ENCODE assay signal across 1 cellular context in genomic region chr6:167396659-167397490, GRCh38.
TF ChIP-seq lines count a peak whose summit lies in the region.

No MANE protein-coding gene starts in this region.

TF ChIP-seq in HepG2, 621 proteins besides CTCF, POLR2A, EP300 and RAD21 (continued from another document and continues in another):
- TF ChIP-seq, protein P1, sequence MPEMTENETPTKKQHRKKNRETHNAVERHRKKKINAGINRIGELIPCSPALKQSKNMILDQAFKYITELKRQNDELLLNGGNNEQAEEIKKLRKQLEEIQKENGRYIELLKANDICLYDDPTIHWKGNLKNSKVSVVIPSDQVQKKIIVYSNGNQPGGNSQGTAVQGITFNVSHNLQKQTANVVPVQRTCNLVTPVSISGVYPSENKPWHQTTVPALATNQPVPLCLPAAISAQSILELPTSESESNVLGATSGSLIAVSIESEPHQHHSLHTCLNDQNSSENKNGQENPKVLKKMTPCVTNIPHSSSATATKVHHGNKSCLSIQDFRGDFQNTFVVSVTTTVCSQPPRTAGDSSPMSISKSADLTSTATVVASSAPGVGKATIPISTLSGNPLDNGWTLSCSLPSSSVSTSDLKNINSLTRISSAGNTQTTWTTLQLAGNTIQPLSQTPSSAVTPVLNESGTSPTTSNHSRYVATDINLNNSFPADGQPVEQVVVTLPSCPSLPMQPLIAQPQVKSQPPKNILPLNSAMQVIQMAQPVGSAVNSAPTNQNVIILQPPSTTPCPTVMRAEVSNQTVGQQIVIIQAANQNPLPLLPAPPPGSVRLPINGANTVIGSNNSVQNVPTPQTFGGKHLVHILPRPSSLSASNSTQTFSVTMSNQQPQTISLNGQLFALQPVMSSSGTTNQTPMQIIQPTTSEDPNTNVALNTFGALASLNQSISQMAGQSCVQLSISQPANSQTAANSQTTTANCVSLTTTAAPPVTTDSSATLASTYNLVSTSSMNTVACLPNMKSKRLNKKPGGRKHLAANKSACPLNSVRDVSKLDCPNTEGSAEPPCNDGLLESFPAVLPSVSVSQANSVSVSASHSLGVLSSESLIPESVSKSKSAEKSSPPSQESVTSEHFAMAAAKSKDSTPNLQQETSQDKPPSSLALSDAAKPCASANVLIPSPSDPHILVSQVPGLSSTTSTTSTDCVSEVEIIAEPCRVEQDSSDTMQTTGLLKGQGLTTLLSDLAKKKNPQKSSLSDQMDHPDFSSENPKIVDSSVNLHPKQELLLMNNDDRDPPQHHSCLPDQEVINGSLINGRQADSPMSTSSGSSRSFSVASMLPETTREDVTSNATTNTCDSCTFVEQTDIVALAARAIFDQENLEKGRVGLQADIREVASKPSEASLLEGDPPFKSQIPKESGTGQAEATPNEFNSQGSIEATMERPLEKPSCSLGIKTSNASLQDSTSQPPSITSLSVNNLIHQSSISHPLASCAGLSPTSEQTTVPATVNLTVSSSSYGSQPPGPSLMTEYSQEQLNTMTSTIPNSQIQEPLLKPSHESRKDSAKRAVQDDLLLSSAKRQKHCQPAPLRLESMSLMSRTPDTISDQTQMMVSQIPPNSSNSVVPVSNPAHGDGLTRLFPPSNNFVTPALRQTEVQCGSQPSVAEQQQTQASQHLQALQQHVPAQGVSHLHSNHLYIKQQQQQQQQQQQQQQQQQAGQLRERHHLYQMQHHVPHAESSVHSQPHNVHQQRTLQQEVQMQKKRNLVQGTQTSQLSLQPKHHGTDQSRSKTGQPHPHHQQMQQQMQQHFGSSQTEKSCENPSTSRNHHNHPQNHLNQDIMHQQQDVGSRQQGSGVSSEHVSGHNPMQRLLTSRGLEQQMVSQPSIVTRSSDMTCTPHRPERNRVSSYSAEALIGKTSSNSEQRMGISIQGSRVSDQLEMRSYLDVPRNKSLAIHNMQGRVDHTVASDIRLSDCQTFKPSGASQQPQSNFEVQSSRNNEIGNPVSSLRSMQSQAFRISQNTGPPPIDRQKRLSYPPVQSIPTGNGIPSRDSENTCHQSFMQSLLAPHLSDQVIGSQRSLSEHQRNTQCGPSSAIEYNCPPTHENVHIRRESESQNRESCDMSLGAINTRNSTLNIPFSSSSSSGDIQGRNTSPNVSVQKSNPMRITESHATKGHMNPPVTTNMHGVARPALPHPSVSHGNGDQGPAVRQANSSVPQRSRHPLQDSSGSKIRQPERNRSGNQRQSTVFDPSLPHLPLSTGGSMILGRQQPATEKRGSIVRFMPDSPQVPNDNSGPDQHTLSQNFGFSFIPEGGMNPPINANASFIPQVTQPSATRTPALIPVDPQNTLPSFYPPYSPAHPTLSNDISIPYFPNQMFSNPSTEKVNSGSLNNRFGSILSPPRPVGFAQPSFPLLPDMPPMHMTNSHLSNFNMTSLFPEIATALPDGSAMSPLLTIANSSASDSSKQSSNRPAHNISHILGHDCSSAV (CRISPR knock-in tag; IDR thresholded peaks at IDR 0.05; ENCODE audit: borderline replicate concordance): no peak
- no peak for TF ChIP-seq EED (CRISPR knock-in tag; IDR thresholded peaks at IDR 0.05)
- no peak for TF ChIP-seq ZNF83 (CRISPR knock-in tag; IDR thresholded peaks at IDR 0.05; ENCODE audit: borderline replicate concordance)
- no peak for TF ChIP-seq NFYB (CRISPR knock-in tag; IDR thresholded peaks at IDR 0.05)
- no peak for TF ChIP-seq ZNF577 (CRISPR knock-in tag; IDR thresholded peaks at IDR 0.05; ENCODE audit: borderline replicate concordance, low read depth)
- no peak for TF ChIP-seq ZNF567 (CRISPR knock-in tag; IDR thresholded peaks at IDR 0.05; ENCODE audit: borderline replicate concordance)
- TF ChIP-seq SRSF4 (IDR thresholded peaks at IDR 0.05; ENCODE audit: low read depth, low read length, poor library complexity, severe bottlenecking): no peak
- TF ChIP-seq ZNF563 (CRISPR knock-in tag; IDR thresholded peaks at IDR 0.05): peak; percentile 39; the same call in 1 of the 2 replicates
- TF ChIP-seq, protein P2, sequence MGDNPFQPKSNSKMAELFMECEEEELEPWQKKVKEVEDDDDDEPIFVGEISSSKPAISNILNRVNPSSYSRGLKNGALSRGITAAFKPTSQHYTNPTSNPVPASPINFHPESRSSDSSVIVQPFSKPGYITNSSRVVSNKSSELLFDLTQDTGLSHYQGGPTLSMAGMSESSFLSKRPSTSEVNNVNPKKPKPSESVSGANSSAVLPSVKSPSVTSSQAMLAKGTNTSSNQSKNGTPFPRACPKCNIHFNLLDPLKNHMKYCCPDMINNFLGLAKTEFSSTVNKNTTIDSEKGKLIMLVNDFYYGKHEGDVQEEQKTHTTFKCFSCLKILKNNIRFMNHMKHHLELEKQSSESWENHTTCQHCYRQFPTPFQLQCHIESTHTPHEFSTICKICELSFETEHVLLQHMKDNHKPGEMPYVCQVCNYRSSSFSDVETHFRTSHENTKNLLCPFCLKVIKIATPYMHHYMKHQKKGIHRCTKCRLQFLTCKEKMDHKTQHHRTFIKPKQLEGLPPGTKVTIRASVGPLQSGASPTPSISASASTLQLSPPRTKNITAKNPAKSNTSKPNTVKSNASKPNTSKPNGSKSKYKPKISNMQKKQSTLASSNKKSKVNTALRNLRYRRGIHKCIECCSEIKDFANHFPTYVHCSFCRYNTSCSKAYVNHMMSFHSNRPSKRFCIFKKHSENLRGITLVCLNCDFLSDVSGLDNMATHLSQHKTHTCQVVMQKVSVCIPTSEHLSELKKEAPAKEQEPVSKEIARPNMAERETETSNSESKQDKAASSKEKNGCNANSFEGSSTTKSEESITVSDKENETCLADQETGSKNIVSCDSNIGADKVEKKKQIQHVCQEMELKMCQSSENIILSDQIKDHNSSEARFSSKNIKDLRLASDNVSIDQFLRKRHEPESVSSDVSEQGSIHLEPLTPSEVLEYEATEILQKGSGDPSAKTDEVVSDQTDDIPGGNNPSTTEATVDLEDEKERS (CRISPR knock-in tag; IDR thresholded peaks at IDR 0.05): no peak
- TF ChIP-seq CBX1 (IDR thresholded peaks at IDR 0.05; ENCODE audit: low read depth): no peak
- TF ChIP-seq HBP1 (CRISPR knock-in tag; IDR thresholded peaks at IDR 0.05; ENCODE audit: low read depth): no peak
- no peak for TF ChIP-seq ZNF569 (CRISPR knock-in tag; IDR thresholded peaks at IDR 0.05; ENCODE audit: borderline replicate concordance)
- TF ChIP-seq ZFY (CRISPR knock-in tag; IDR thresholded peaks at IDR 0.05): peak; percentile 60
- TF ChIP-seq CBX5 (CRISPR knock-in tag; IDR thresholded peaks at IDR 0.05; ENCODE audit: borderline replicate concordance): no peak
- no peak for TF ChIP-seq CENPX (CRISPR knock-in tag; IDR thresholded peaks at IDR 0.05)
- peak; percentile 73; the same call in 1 of the 2 replicates for TF ChIP-seq NFKBIZ (CRISPR knock-in tag; IDR thresholded peaks at IDR 0.05)
- no peak; the same call in 1 of the 2 replicates for TF ChIP-seq ZNF441 (CRISPR knock-in tag; IDR thresholded peaks at IDR 0.05; ENCODE audit: borderline replicate concordance)
- TF ChIP-seq, protein P3, sequence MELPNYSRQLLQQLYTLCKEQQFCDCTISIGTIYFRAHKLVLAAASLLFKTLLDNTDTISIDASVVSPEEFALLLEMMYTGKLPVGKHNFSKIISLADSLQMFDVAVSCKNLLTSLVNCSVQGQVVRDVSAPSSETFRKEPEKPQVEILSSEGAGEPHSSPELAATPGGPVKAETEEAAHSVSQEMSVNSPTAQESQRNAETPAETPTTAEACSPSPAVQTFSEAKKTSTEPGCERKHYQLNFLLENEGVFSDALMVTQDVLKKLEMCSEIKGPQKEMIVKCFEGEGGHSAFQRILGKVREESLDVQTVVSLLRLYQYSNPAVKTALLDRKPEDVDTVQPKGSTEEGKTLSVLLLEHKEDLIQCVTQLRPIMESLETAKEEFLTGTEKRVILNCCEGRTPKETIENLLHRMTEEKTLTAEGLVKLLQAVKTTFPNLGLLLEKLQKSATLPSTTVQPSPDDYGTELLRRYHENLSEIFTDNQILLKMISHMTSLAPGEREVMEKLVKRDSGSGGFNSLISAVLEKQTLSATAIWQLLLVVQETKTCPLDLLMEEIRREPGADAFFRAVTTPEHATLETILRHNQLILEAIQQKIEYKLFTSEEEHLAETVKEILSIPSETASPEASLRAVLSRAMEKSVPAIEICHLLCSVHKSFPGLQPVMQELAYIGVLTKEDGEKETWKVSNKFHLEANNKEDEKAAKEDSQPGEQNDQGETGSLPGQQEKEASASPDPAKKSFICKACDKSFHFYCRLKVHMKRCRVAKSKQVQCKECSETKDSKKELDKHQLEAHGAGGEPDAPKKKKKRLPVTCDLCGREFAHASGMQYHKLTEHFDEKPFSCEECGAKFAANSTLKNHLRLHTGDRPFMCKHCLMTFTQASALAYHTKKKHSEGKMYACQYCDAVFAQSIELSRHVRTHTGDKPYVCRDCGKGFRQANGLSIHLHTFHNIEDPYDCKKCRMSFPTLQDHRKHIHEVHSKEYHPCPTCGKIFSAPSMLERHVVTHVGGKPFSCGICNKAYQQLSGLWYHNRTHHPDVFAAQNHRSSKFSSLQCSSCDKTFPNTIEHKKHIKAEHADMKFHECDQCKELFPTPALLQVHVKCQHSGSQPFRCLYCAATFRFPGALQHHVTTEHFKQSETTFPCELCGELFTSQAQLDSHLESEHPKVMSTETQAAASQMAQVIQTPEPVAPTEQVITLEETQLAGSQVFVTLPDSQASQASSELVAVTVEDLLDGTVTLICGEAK (IDR thresholded peaks at IDR 0.05): no peak
- TF ChIP-seq, protein P3 (CRISPR knock-in tag; IDR thresholded peaks at IDR 0.05): peak; percentile 42; the same call in 1 of the 2 replicates
- TF ChIP-seq BRCA1 (CRISPR knock-in tag; IDR thresholded peaks at IDR 0.05): no peak
- no peak for TF ChIP-seq ZNF615 (CRISPR knock-in tag; IDR thresholded peaks at IDR 0.05; ENCODE audit: borderline replicate concordance)
- peak; percentile 39 for TF ChIP-seq MED8 (CRISPR knock-in tag; IDR thresholded peaks at IDR 0.05; ENCODE audit: insufficient replicate concordance)
- TF ChIP-seq, protein P4, sequence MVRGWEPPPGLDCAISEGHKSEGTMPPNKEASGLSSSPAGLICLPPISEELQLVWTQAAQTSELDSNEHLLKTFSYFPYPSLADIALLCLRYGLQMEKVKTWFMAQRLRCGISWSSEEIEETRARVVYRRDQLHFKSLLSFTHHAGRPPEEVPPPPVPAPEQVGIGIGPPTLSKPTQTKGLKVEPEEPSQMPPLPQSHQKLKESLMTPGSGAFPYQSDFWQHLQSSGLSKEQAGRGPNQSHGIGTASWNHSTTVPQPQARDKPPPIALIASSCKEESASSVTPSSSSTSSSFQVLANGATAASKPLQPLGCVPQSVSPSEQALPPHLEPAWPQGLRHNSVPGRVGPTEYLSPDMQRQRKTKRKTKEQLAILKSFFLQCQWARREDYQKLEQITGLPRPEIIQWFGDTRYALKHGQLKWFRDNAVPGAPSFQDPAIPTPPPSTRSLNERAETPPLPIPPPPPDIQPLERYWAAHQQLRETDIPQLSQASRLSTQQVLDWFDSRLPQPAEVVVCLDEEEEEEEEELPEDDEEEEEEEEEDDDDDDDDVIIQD (CRISPR knock-in tag; IDR thresholded peaks at IDR 0.05; ENCODE audit: low read depth): peak; percentile 23; the same call in 1 of the 2 replicates
- no peak for TF ChIP-seq ATM (IDR thresholded peaks at IDR 0.05; ENCODE audit: borderline replicate concordance)
- TF ChIP-seq PAXIP1 (CRISPR knock-in tag; conservative IDR thresholded peaks at IDR 0.05): peak; percentile 87
